Comparison of ENCODE assay signal across 8 cellular contexts in genomic region chr6:126804255-126805064, GRCh38.
DNase-seq lines count a peak whose midpoint lies in the region; ATAC-seq, FAIRE-seq and TF ChIP-seq lines count a peak whose summit lies in the region.

No MANE protein-coding gene starts in this region.

- DNase-seq in DMS114 treated with DMSO at 0.1 percent for 48 hours (lab: John Stamatoyannopoulos, UW; ENCODE audit: unreplicated experiment) (peak; percentile 7), GM19239 (ENCODE audit: insufficient read length, low spot score) (peak; percentile 5), NCI-H82 (lab: John Stamatoyannopoulos, UW) (peak; percentile 79), choroid plexus epithelial cell (ENCODE audit: low read depth) (peak; percentile 80), lower lobe of right lung (no peak), NCI-H2227 treated with DMSO at 0.1 percent for 48 hours (lab: John Stamatoyannopoulos, UW) (no peak), COR-L47 (lab: John Stamatoyannopoulos, UW) (no peak)

- ATAC-seq in HG03108 (IDR thresholded peaks at IDR 0.05; ENCODE audit: unreplicated experiment) = peak; percentile 69
- peak; percentile 55 to 74 for ATAC-seq in lower lobe of right lung

- H3K4me3 ChIP-seq in choroid plexus epithelial cell (ENCODE audit: low read depth, low read length) (no peak overlapping the region), lower lobe of right lung (no peak overlapping the region)

- no peaks in the 10 kb centered on the region for H3K36me3 ChIP-seq in lower lobe of right lung

- intact Hi-C loops in lower lobe of right lung (cut with DNase I) = no loop called here

- peak; percentile 78 for TF ChIP-seq CTCF in choroid plexus epithelial cell (conservative IDR thresholded peaks at IDR 0.05; ENCODE audit: low read depth, low read length)
- peak; percentile 66 for TF ChIP-seq CTCF in lower lobe of right lung (IDR thresholded peaks at IDR 0.05)

- peak; percentile 87 for FAIRE-seq in GM19239 (lab: Jason Lieb, UNC)

- H3K27me3 ChIP-seq in lower lobe of right lung (ENCODE audit: low read depth) = no peaks in the 10 kb centered on the region

- no peaks in the 10 kb centered on the region for H3K4me1 ChIP-seq in lower lobe of right lung

- H3K27ac ChIP-seq in lower lobe of right lung = no peak overlapping the region

- no peaks in the 10 kb centered on the region for H3K9me3 ChIP-seq in lower lobe of right lung

Comparison
In these comparisons a context has a peak if more than half of its experiments do, and no peak if none do; other contexts are left out.
1. DNase-seq: peak in DMS114 treated with DMSO at 0.1 percent for 48 hours (single experiment), GM19239 (single experiment), NCI-H82 (single experiment) and choroid plexus epithelial cell (single experiment); none in lower lobe of right lung (single experiment), NCI-H2227 treated with DMSO at 0.1 percent for 48 hours (single experiment) and COR-L47 (single experiment).